Comparison of ENCODE assay signal across 8 cellular contexts in the genomic region with DNA sequence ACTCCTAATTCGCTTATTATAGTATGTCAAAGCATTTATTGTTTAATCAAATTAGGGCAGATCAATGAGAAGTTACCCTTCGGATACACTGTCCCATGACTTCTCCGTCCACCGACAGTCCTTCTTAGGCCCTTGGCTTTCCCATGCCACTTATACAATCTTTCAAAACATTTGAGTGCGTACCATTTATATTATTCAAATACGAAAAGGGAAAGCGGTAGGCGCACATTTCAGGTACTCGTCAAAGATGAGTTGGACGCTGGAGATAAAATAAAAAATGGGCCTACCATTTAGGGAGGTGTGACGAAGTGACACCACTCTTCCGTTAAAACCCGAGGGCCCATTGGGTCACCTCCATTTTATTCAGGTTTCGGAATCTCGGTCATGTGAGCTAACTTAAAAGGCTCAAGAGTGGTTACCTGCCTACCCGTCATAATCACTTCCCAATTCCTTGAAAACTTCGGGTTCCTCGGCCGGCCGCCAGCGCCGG. TPM values are rescaled to one million over a fixed set of nuclear protein-coding genes. Genes with fewer than 3 reads are reported as not detected.
DNase-seq lines count a peak whose midpoint lies in the region; ATAC-seq and TF ChIP-seq lines count a peak whose summit lies in the region.

No MANE protein-coding gene starts in this region.

- peak overlapping the region; percentile 72 for H3K4me2 ChIP-seq in SU-DHL-6 (ENCODE audit: low read depth, low read length, poor library complexity, severe bottlenecking)

- peaks cover 14% of the 10 kb centered on the region; the same call in 1 of the 2 replicates for H3F3A ChIP-seq in SU-DHL-6 (ENCODE audit: insufficient read depth)

- peaks cover 3% of the 10 kb centered on the region; the same call in 1 of the 2 replicates for H3K79me2 ChIP-seq in SU-DHL-6 (ENCODE audit: insufficient read depth, low read length)

- H3K4me1 ChIP-seq in cardiac muscle cell (ENCODE audit: low read depth) = peaks cover 1% of the 10 kb centered on the region
- H3K4me1 ChIP-seq in skeletal muscle tissue (ENCODE audit: control insufficient read depth in 3 of 3, insufficient read depth in 3 of 3, low read length in 3 of 3) = peaks cover 4 to 12% (median 6%) of the 10 kb centered on the region in 3 donors

- no peaks in the 10 kb centered on the region for H3K36me3 ChIP-seq in SU-DHL-6 (ENCODE audit: low read length)
- H3K36me3 ChIP-seq in cardiac muscle cell = no peaks in the 10 kb centered on the region
- H3K36me3 ChIP-seq in skeletal muscle tissue (ENCODE audit: control insufficient read depth in 3 of 3, insufficient read depth in 3 of 3, low read length in 3 of 3) = no peaks in the 10 kb centered on the region

- H3K27ac ChIP-seq in SU-DHL-6 (ENCODE audit: low read depth, low read length) (peak overlapping the region; percentile 70), cardiac muscle cell (peak overlapping the region; percentile 94), skeletal muscle tissue (ENCODE audit: low read depth, low read length) (peak overlapping the region; percentile 92)

- no peaks in the 10 kb centered on the region for H4K20me1 ChIP-seq in SU-DHL-6 (ENCODE audit: low read depth, low read length)

- no peaks in the 10 kb centered on the region for H3K27me3 ChIP-seq in SU-DHL-6 (ENCODE audit: low read length)
- no peaks in the 10 kb centered on the region for H3K27me3 ChIP-seq in cardiac muscle cell
- H3K27me3 ChIP-seq in skeletal muscle tissue (ENCODE audit: control insufficient read depth in 3 of 3, insufficient read depth in 3 of 3, low read length in 3 of 3) = no peaks in the 10 kb centered on the region

- DNase-seq in cardiac muscle cell (ENCODE audit: low read depth in 1 of 2, low spot score in 1 of 2) (peak in 1 of 2 donors; percentile 3), NCI-H1105 (lab: John Stamatoyannopoulos, UW) (no peak), kidney glomerular epithelial cell (lab: John Stamatoyannopoulos, UW) (no peak)
- DNase-seq in stimulated activated naive CD4-positive, alpha-beta T cell (lab: John Stamatoyannopoulos, UW) = no peak

- no peaks in the 10 kb centered on the region for H3K9me2 ChIP-seq in SU-DHL-6 (replicated peaks; ENCODE audit: insufficient read depth, low read length)

- H3K9me3 ChIP-seq in SU-DHL-6 (ENCODE audit: insufficient read depth, low read length) = no peaks in the 10 kb centered on the region
- H3K9me3 ChIP-seq in cardiac muscle cell (ENCODE audit: low read depth) = no peaks in the 10 kb centered on the region
- H3K9me3 ChIP-seq in skeletal muscle tissue (ENCODE audit: control insufficient read depth in 3 of 3, low read length in 3 of 3) = no peaks in the 10 kb centered on the region

- TF ChIP-seq CTCF in SU-DHL-6 (IDR thresholded peaks at IDR 0.05; ENCODE audit: insufficient read depth, low read length, poor library complexity, severe bottlenecking) (no peak), cardiac muscle cell (IDR thresholded peaks at IDR 0.05; ENCODE audit: low read depth, low read length) (no peak)

- peak overlapping the region; percentile 89 for H3K9ac ChIP-seq in SU-DHL-6 (ENCODE audit: low read length)
- H3K9ac ChIP-seq in skeletal muscle tissue (ENCODE audit: low read depth in 1 of 3, low read length in 3 of 3) = peak overlapping the region; percentile 91 to 99 (median 95)

- H3K4me3 ChIP-seq in SU-DHL-6 (ENCODE audit: insufficient read depth, low read length, poor library complexity, severe bottlenecking) = peak overlapping the region; percentile 82
- H3K4me3 ChIP-seq in cardiac muscle cell = peak overlapping the region; percentile 64
- H3K4me3 ChIP-seq in skeletal muscle tissue (ENCODE audit: low read length in 3 of 3) = peak overlapping the region; percentile 80 to 99 (median 99)

- H2AFZ ChIP-seq in SU-DHL-6 (ENCODE audit: low read depth, low read length, severe bottlenecking) = peak overlapping the region; percentile 98

- ATAC-seq in GM18517 (IDR thresholded peaks at IDR 0.05; ENCODE audit: unreplicated experiment) (peak; percentile 6), HG02642 (IDR thresholded peaks at IDR 0.05; ENCODE audit: poor library complexity, unreplicated experiment) (peak; percentile 28)

RNA-seq across cellular contexts. Expression of a gene that starts 0.5 kb away (rescaled TPM):
- 3.1 and 8.8 TPM in 2 replicates for total RNA-seq in cardiac muscle cell
- 5.8 and 7.7 TPM in 2 replicates for polyA plus RNA-seq in cardiac muscle cell
- 5.2 TPM for total RNA-seq in skeletal muscle tissue

RNA-seq across cellular contexts. Expression of a gene that starts 33.5 kb away (rescaled TPM):
- total RNA-seq in cardiac muscle cell (186 and 190 TPM in 2 replicates), skeletal muscle tissue (208 TPM)
- polyA plus RNA-seq in cardiac muscle cell = 322 and 402 TPM in 2 replicates
